Comparison of ENCODE assay signal across 8 cellular contexts in the genomic region with DNA sequence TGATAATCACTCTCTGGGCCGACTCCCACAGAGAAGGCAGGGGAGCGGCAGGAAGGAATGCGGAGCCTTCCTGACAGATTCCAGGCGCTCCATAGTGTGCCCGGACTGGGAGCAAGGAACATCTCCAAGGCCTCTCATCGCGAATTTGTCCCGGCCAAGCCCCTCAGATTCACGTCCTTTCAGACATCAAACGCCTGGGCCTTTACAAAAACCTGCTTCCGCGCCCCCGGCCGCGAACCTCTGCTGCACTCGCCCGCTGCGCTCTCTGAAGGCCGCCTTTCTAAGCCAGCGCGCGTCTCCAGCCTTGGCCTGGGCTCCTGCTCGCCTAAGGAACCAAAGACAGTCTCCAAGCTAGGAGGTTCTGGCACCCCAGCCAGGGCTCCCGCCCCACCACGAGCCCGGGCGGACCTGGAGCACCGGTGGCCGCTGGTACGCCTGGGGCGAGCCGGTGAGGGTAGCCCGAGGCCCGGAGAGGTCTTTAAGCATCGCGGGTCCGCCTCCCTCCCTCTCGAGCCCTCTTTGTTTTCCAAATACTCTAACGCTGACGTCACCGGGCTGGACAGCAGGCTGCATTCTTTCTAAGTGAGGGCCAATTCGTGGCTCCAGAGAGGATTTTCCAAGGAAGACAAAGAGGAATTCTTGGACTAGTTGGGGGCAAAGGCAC. TPM values are rescaled to one million over a fixed set of nuclear protein-coding genes. Genes with fewer than 3 reads are reported as not detected.
A peak's percentile ranks its signal among the peaks of the same experiment; 100 is the strongest.
DNase-seq lines count a peak whose midpoint lies in the region; ATAC-seq lines count a peak whose summit lies in the region.

No MANE protein-coding gene starts in this region.

- ATAC-seq in GM18520 (IDR thresholded peaks at IDR 0.05; ENCODE audit: unreplicated experiment) (no peak), HG02852 (IDR thresholded peaks at IDR 0.05; ENCODE audit: unreplicated experiment) (no peak)

- H3K4me3 ChIP-seq in skeletal muscle cell (ENCODE audit: low read depth, low read length), result peak overlapping the region; percentile 94

- DNase-seq in Daoy (ENCODE audit: low read depth), result peak; percentile 93
- DNase-seq in NCI-H446 (lab: John Stamatoyannopoulos, UW), result peak; percentile 61 to 73
- peak; percentile 78 for DNase-seq in cerebellar cortex (ENCODE audit: low spot score)
- DNase-seq in iPS-NIHi7 (ENCODE audit: extremely low spot score), result peak; percentile 80
- peak; percentile 67 for DNase-seq in skeletal muscle cell (ENCODE audit: low read depth)
- DNase-seq in NOMO-1 treated with DMSO at 0.1 percent for 48 hours (lab: John Stamatoyannopoulos, UW; ENCODE audit: unreplicated experiment), result no peak

RNA-seq across cellular contexts. Expression of gene AMOTL2, which starts 0.8 kb away (rescaled TPM):
- total RNA-seq in Daoy (2014; rRNA removed; shearing (Covaris generic)), result 99.8 and 102 TPM in 2 replicates
